ENCODE assay signal across 18 cellular contexts in genomic region chr6:116467096-116467495, GRCh38. TPM values are rescaled to one million over a fixed set of nuclear protein-coding genes. Genes with fewer than 3 reads are reported as not detected.
"Had no signal": no experiment of that assay in that cellular context is flagged by ENCODE, and none has a peak within 500 bp of the region (broad histone marks: within the 10 kb centered on the region; RNA-seq: fewer than 3 reads in every experiment).

No MANE protein-coding gene starts in this region.

- H3K4me1 ChIP-seq: neural progenitor cell had no signal

- H2AFZ ChIP-seq: neural progenitor cell had no signal

- ATAC-seq: pancreas; sciatic nerve; stimulated activated naive CD8-positive, alpha-beta T cell treated with anti-CD3 and anti-CD28 coated beads, Interleukin-15, Interleukin-2, amounts not matched to agents 100 U/mL and 50 U/mL, for 24 hours; WTC11 had no signal

- H3K9ac ChIP-seq: neural progenitor cell had no signal

- H3K36me3 ChIP-seq: left lung, neural progenitor cell, pancreas, spleen, tibial artery had no signal

- H3K4me2 ChIP-seq: neural progenitor cell had no signal

- DNase-seq: activated CD4-positive, alpha-beta memory T cell treated with anti-CD3 and anti-CD28 coated beads for 36 hours; activated CD4-positive, alpha-beta T cell treated with anti-CD3 and anti-CD28 coated beads for 4 hours; activated naive CD4-positive, alpha-beta T cell; activated naive CD8-positive, alpha-beta T cell treated with anti-CD3 and anti-CD28 coated beads, Interleukin-2, amount 10 ng/mL, durations not matched to agents 7 days and 5 days; activated T-cell treated with anti-CD3 and anti-CD28 coated beads for 4 hours; dorsolateral prefrontal cortex; left lung; midbrain; pancreas; spleen; stimulated activated naive CD8-positive, alpha-beta T cell treated with anti-CD3 and anti-CD28 coated beads, Interleukin-15, Interleukin-2, amounts not matched to agents 100 U/mL and 50 U/mL, for 24 hours; substantia nigra; T-helper 2 cell; tibial artery had no signal

- H3K9me3 Mint-ChIP-seq: activated CD4-positive, alpha-beta memory T cell treated with anti-CD3 and anti-CD28 coated beads for 36 hours; activated naive CD8-positive, alpha-beta T cell treated with anti-CD3 and anti-CD28 coated beads, Interleukin-2, amount 10 ng/mL, durations not matched to agents 7 days and 5 days; neural progenitor cell had no signal

- H3K4me3 ChIP-seq: dorsolateral prefrontal cortex, left lung, neural progenitor cell, pancreas, spleen, tibial artery had no signal

- H3K27ac Mint-ChIP-seq: activated CD4-positive, alpha-beta memory T cell treated with anti-CD3 and anti-CD28 coated beads for 36 hours; activated naive CD8-positive, alpha-beta T cell treated with anti-CD3 and anti-CD28 coated beads, Interleukin-2, amount 10 ng/mL, durations not matched to agents 7 days and 5 days; brain; neural progenitor cell; WTC11 had no signal

- H3K9me3 ChIP-seq: left lung, pancreas, spleen, tibial artery had no signal

- H3K4me3 Mint-ChIP-seq: activated CD4-positive, alpha-beta memory T cell treated with anti-CD3 and anti-CD28 coated beads for 36 hours; activated naive CD8-positive, alpha-beta T cell treated with anti-CD3 and anti-CD28 coated beads, Interleukin-2, amount 10 ng/mL, durations not matched to agents 7 days and 5 days; brain; neural progenitor cell; WTC11 had no signal

- H3K36me3 Mint-ChIP-seq: activated CD4-positive, alpha-beta memory T cell treated with anti-CD3 and anti-CD28 coated beads for 36 hours; brain; neural progenitor cell; WTC11 had no signal

- H3K27ac ChIP-seq: dorsolateral prefrontal cortex, left lung, neural progenitor cell, pancreas, tibial artery had no signal

RNA-seq across cellular contexts. Expression of gene CALHM5, which starts 44.3 kb away (rescaled TPM):
- total RNA-seq: activated CD4-positive, alpha-beta memory T cell treated with anti-CD3 and anti-CD28 coated beads for 36 hours; activated naive CD8-positive, alpha-beta T cell treated with anti-CD3 and anti-CD28 coated beads, Interleukin-2, amount 10 ng/mL, durations not matched to agents 7 days and 5 days had no signal
